In genomic region chr13:45728759-45729158, GRCh38 we compare ENCODE assay signal across 9 cellular contexts. TPM values are rescaled to one million over a fixed set of nuclear protein-coding genes. Genes with fewer than 3 reads are reported as not detected.
A peak's percentile ranks its signal among the peaks of the same experiment; 100 is the strongest.
DNase-seq lines count a peak whose midpoint lies in the region; ATAC-seq and TF ChIP-seq lines count a peak whose summit lies in the region.
"Had no signal": no experiment of that assay in that cellular context is flagged by ENCODE, and none has a peak within 500 bp of the region (broad histone marks: within the 10 kb centered on the region; RNA-seq: fewer than 3 reads in every experiment).

No MANE protein-coding gene starts in this region.

- no peaks in the 10 kb centered on the region for H3K79me2 ChIP-seq in HCT116 (ENCODE audit: insufficient read depth, low read length)

- TF ChIP-seq CTCF in HCT116 (IDR thresholded peaks at IDR 0.05 in 2 of 3, conservative IDR thresholded peaks at IDR 0.05 in 1 of 3; ENCODE audit: borderline replicate concordance in 1 of 3, insufficient read depth in 1 of 3, low read depth in 2 of 3, low read length in 2 of 3) (peak; percentile 22 to 66 (median 57); a peak in 4 of 6 replicates), transverse colon (IDR thresholded peaks at IDR 0.05) (no peak)

- TF ChIP-seq RAD21 in HCT116 (IDR thresholded peaks at IDR 0.05; ENCODE audit: low read depth), result peak; percentile 49

- H2AFZ ChIP-seq in HCT116 (ENCODE audit: low read depth, low read length, poor library complexity, severe bottlenecking), result peak overlapping the region; percentile 36

- in situ Hi-C loops in transverse colon (cut with MboI; ENCODE audit: low pct_ligation_motif_present in 1 of 4, low pct_unique_long_range_greater_than_20kb in 1 of 4, low sequenced_read_pairs in 3 of 4), result no loop called here

- no peaks in the 10 kb centered on the region for H3K9me3 ChIP-seq in HCT116 (ENCODE audit: control insufficient read depth in 1 of 2, insufficient read depth in 1 of 2, low read depth in 1 of 2, low read length in 2 of 2)
- no peaks in the 10 kb centered on the region for H3K9me3 ChIP-seq in transverse colon

- no peaks in the 10 kb centered on the region; the same call in 1 of the 2 replicates for H3K27me3 ChIP-seq in HCT116 (ENCODE audit: insufficient read depth, low read length)
- no peaks in the 10 kb centered on the region for H3K27me3 ChIP-seq in transverse colon

- intact Hi-C loops in HCT116 (cut with micrococcal nuclease) (no loop called here), transverse colon (cut with DNase I; ENCODE audit: low total_unique reads) (no loop called here)

- CTCF ChIA-PET in HCT116 (lab: Charles Lee), result interaction anchor here (0.6 to 1.2 kb wide), 10 partner anchors 10 to 432 kb away, joined by 3 to 5 read pairs (median 4); no protein-coding TSS in a partner anchor

- peak; percentile 19 for DNase-seq in GM03348 (ENCODE audit: low spot score)
- DNase-seq in HCT116 (ENCODE audit: low read depth, low spot score), result peak; percentile 45
- peak; percentile 64 for DNase-seq in RKO (ENCODE audit: low spot score)
- DNase-seq in iPS DF 4.7 (ENCODE audit: extremely low read depth, low spot score), result peak; percentile 46
- DNase-seq in nucleus accumbens (lab: John Stamatoyannopoulos, UW), result no peak
- DNase-seq in stimulated activated naive CD4-positive, alpha-beta T cell treated with Interleukin-2 at 50 U/mL for 16 hours (lab: John Stamatoyannopoulos, UW), result no peak
- DNase-seq in globus pallidus (ENCODE audit: low spot score), result no peak
- no peak for DNase-seq in transverse colon
- DNase-seq: T-helper 17 cell had no signal

- H3K9ac ChIP-seq in HCT116 (ENCODE audit: low read length), result no peak overlapping the region

- H3K27ac ChIP-seq in HCT116 (ENCODE audit: low read depth, low read length) (no peak overlapping the region), transverse colon (no peak overlapping the region)

- peak; percentile 98 for ATAC-seq in HCT116
- ATAC-seq: T-helper 17 cell had no signal

- no TSS peak for BruUV-seq in HCT116 (replicated peaks; lab: Mats Ljungman, UMichigan)

- H3K4me3 ChIP-seq in HCT116 (replicated peaks in 1 of 2; ENCODE audit: low read depth in 1 of 2, low read length in 2 of 2), result no peak overlapping the region
- H3K4me3 ChIP-seq in transverse colon, result no peak overlapping the region

- POLR2A ChIA-PET in HCT116 (lab: Charles Lee), result no interaction called here

- H3K9me2 ChIP-seq in HCT116 (ENCODE audit: insufficient read depth), result no peaks in the 10 kb centered on the region

- 69 to 73% methylated on average over 5 to 6 of the region's 6 CpGs for WGBS in transverse colon (ENCODE audit: low coverage in 1 of 2), 2 donors

- H3K4me1 ChIP-seq in HCT116 (ENCODE audit: control insufficient read depth in 1 of 2, insufficient read depth in 2 of 2, low read length in 2 of 2), result peaks cover 0 to 2% of the 10 kb centered on the region in 2 experiments; a peak in 1 of 4 replicates
- no peaks in the 10 kb centered on the region for H3K4me1 ChIP-seq in transverse colon

- H3K36me3 ChIP-seq in HCT116 (ENCODE audit: control insufficient read depth in 1 of 2, insufficient read depth in 2 of 2, low read length in 2 of 2) (no peaks in the 10 kb centered on the region), transverse colon (no peaks in the 10 kb centered on the region)

- H3K4me2 ChIP-seq in HCT116 (ENCODE audit: low read length), result no peak overlapping the region

- TF ChIP-seq POLR2A in HCT116 (IDR thresholded peaks at IDR 0.05; ENCODE audit: borderline replicate concordance, extremely low read depth, insufficient read depth, insufficient read length) (no peak), transverse colon (IDR thresholded peaks at IDR 0.05) (no peak)

- no peaks in the 10 kb centered on the region for H4K20me1 ChIP-seq in HCT116 (ENCODE audit: insufficient read depth)

- RAD21 ChIA-PET in HCT116 (lab: Charles Lee; ENCODE audit: low non-redundant PET in 1 of 2, low total read pairs in 2 of 2, uncharacterized antibody in 2 of 2, unreplicated experiment in 2 of 2), result interaction anchor here in 1 of 2 experiments (0.5 kb wide), 1 partner anchor 595 kb away, joined by 3 read pairs; no protein-coding TSS in a partner anchor

- no peak for TF ChIP-seq EP300 in transverse colon (IDR thresholded peaks at IDR 0.05; ENCODE audit: low read depth)

TF ChIP-seq in HCT116, 20 proteins besides CTCF, POLR2A, EP300 and RAD21:
- TF ChIP-seq ELF1 (IDR thresholded peaks at IDR 0.05; ENCODE audit: borderline replicate concordance, low read depth) (no peak), SRF (IDR thresholded peaks at IDR 0.05; ENCODE audit: low read depth) (no peak), SIN3A (IDR thresholded peaks at IDR 0.05; ENCODE audit: low read depth) (no peak), POLR2AphosphoS5 (IDR thresholded peaks at IDR 0.05; ENCODE audit: low read depth, low read length) (no peak), SP1 (IDR thresholded peaks at IDR 0.05; ENCODE audit: low read depth) (no peak), EZH2phosphoT487 (IDR thresholded peaks at IDR 0.05; ENCODE audit: borderline replicate concordance) (no peak), ATF3 (IDR thresholded peaks at IDR 0.05) (no peak), MAX (IDR thresholded peaks at IDR 0.05) (no peak), ZBTB33 (IDR thresholded peaks at IDR 0.05; ENCODE audit: extremely low read depth, insufficient replicate concordance, low read length) (no peak), EZH2 (IDR thresholded peaks at IDR 0.05) (no peak), ZFX (IDR thresholded peaks at IDR 0.05) (no peak), YY1 (IDR thresholded peaks at IDR 0.05; ENCODE audit: extremely low read depth, insufficient replicate concordance, low read depth, low read length) (no peak), JUND (IDR thresholded peaks at IDR 0.05) (no peak), ZNF274 (IDR thresholded peaks at IDR 0.05; ENCODE audit: low read depth, low read length) (no peak), TCF7L2 (IDR thresholded peaks at IDR 0.05; ENCODE audit: borderline replicate concordance, extremely low read depth, insufficient read depth, insufficient read length) (no peak), REST (IDR thresholded peaks at IDR 0.05; ENCODE audit: low read depth) (no peak), CEBPB (IDR thresholded peaks at IDR 0.05; ENCODE audit: low read depth) (no peak), CBX3 (IDR thresholded peaks at IDR 0.05; ENCODE audit: low read depth) (no peak), FOSL1 (IDR thresholded peaks at IDR 0.05; ENCODE audit: low read depth) (no peak)

RNA-seq across cellular contexts. Expression of gene CBY2, which starts 26.6 kb away (rescaled TPM):
- total RNA-seq in HCT116 (2021; ENCODE audit: unreplicated experiment), result not detected
- polyA plus RNA-seq in HCT116 (2012), result not detected in 2 replicates
- not detected for total RNA-seq in transverse colon
- total RNA-seq: T-helper 17 cell had no signal

Comparison
In these comparisons a context has a peak if more than half of its experiments do, and no peak if none do; other contexts are left out.
1. DNase-seq: peak in GM03348 (single experiment), HCT116 (single experiment), RKO (single experiment) and iPS DF 4.7 (single experiment); none in nucleus accumbens (0 of 56), stimulated activated naive CD4-positive, alpha-beta T cell treated with Interleukin-2 at 50 U/mL for 16 hours (single experiment), globus pallidus (single experiment) and transverse colon (single experiment).
2. CTCF ChIP-seq: peak in HCT116 (3 of 3); none in transverse colon (0 of 5).